8 cellular contexts compared by ENCODE assay signal in genomic region chr5:140664353-140665119, GRCh38. TPM values are rescaled to one million over a fixed set of nuclear protein-coding genes. Genes with fewer than 3 reads are reported as not detected.
DNase-seq lines count a peak whose midpoint lies in the region; ATAC-seq and TF ChIP-seq lines count a peak whose summit lies in the region.

Gene WDR55, plus strand, starts transcription at chr5:140664904. Its CDS starts 9 bp downstream, at chr5:140664913.

- peak within 1 kb of the TSS; percentile 98 for H3K4me3 Mint-ChIP-seq in activated naive CD8-positive, alpha-beta T cell treated with anti-CD3 and anti-CD28 coated beads for 36 hours
- peak within 1 kb of the TSS; percentile 98 for H3K4me3 Mint-ChIP-seq in glutamatergic neuron (ENCODE audit: unreplicated experiment)

- peak within 1 kb of the TSS; percentile 94 for H3K27ac Mint-ChIP-seq in activated naive CD8-positive, alpha-beta T cell treated with anti-CD3 and anti-CD28 coated beads for 36 hours
- H3K27ac Mint-ChIP-seq in glutamatergic neuron (ENCODE audit: unreplicated experiment), result peak within 1 kb of the TSS; percentile 100

- H3K9me3 ChIP-seq in osteoblast (ENCODE audit: low read depth, low read length) (no peaks in the 10 kb centered on the region), thoracic aorta (no peaks in the 10 kb centered on the region)

- H3K9me3 Mint-ChIP-seq in activated naive CD8-positive, alpha-beta T cell treated with anti-CD3 and anti-CD28 coated beads for 36 hours, result no peaks in the 10 kb centered on the region
- peaks cover 19% of the 10 kb centered on the region for H3K9me3 Mint-ChIP-seq in glutamatergic neuron (ENCODE audit: unreplicated experiment)

- H3K27me3 ChIP-seq in osteoblast (ENCODE audit: insufficient read depth, low read length) (no peaks in the 10 kb centered on the region), thoracic aorta (replicated peaks; ENCODE audit: insufficient read depth) (no peaks in the 10 kb centered on the region)

- H2AFZ ChIP-seq in osteoblast (ENCODE audit: low read length), result peak within 1 kb of the TSS; percentile 84

- H3K4me3 ChIP-seq in GM08714 (ENCODE audit: low read length) (peak within 1 kb of the TSS; percentile 93), osteoblast (ENCODE audit: insufficient read depth, low read length) (peak within 1 kb of the TSS; percentile 84), thoracic aorta (peak within 1 kb of the TSS; percentile 74)

- peaks cover 21% of the 10 kb centered on the region for H3K4me1 Mint-ChIP-seq in activated naive CD8-positive, alpha-beta T cell treated with anti-CD3 and anti-CD28 coated beads for 36 hours
- peaks cover 13% of the 10 kb centered on the region for H3K4me1 Mint-ChIP-seq in glutamatergic neuron (ENCODE audit: low read depth, unreplicated experiment)

- H3K27me3 Mint-ChIP-seq in activated naive CD8-positive, alpha-beta T cell treated with anti-CD3 and anti-CD28 coated beads for 36 hours, result no peaks in the 10 kb centered on the region
- H3K27me3 Mint-ChIP-seq in glutamatergic neuron (ENCODE audit: unreplicated experiment), result peaks cover 13% of the 10 kb centered on the region

- ATAC-seq in HG02588 (IDR thresholded peaks at IDR 0.05; ENCODE audit: unreplicated experiment), result peak; percentile 98
- peak; percentile 85 for ATAC-seq in thoracic aorta (ENCODE audit: insufficient number of reproducible peaks, low FRiP score, low read depth)

- H3K36me3 ChIP-seq in osteoblast (ENCODE audit: insufficient read depth, low read length) (peaks cover 56% of the 10 kb centered on the region), thoracic aorta (peaks cover 44% of the 10 kb centered on the region)

- H3K27ac ChIP-seq in osteoblast (ENCODE audit: low read depth, low read length) (peak within 1 kb of the TSS; percentile 84), thoracic aorta (peak within 1 kb of the TSS; percentile 84 to 89)

- no peak for TF ChIP-seq CTCF in glutamatergic neuron (IDR thresholded peaks at IDR 0.05; ENCODE audit: partially characterized antibody, unreplicated experiment)
- TF ChIP-seq CTCF in osteoblast (IDR thresholded peaks at IDR 0.05; ENCODE audit: extremely low read depth, low read depth, low read length), result no peak
- TF ChIP-seq CTCF in thoracic aorta (IDR thresholded peaks at IDR 0.05), result no peak

- H3K4me2 ChIP-seq in osteoblast (ENCODE audit: insufficient read depth, low read length), result peak within 1 kb of the TSS; percentile 90

- peak; percentile 80 for DNase-seq in NCI-H1092 (lab: John Stamatoyannopoulos, UW)
- peak; percentile 96 for DNase-seq in SKM-1 treated with dmso at 0.1 percent for 144 hours (lab: John Stamatoyannopoulos, UW; ENCODE audit: unreplicated experiment)
- peak; percentile 98 for DNase-seq in activated naive CD8-positive, alpha-beta T cell treated with anti-CD3 and anti-CD28 coated beads for 36 hours
- DNase-seq in glutamatergic neuron, result peak; percentile 97
- DNase-seq in osteoblast (ENCODE audit: insufficient read length, low spot score, missing footprints), result peak; percentile 99
- peak; percentile 84 for DNase-seq in thoracic aorta (ENCODE audit: low spot score)

- H4K20me1 ChIP-seq in osteoblast (ENCODE audit: insufficient read depth, low read length), result peaks cover 13% of the 10 kb centered on the region

- H3K36me3 Mint-ChIP-seq in activated naive CD8-positive, alpha-beta T cell treated with anti-CD3 and anti-CD28 coated beads for 36 hours, result peaks cover 55% of the 10 kb centered on the region
- peaks cover 6% of the 10 kb centered on the region for H3K36me3 Mint-ChIP-seq in glutamatergic neuron (ENCODE audit: unreplicated experiment)

- H3K4me1 ChIP-seq in osteoblast (ENCODE audit: insufficient read depth, low read length) (peaks cover 6% of the 10 kb centered on the region), thoracic aorta (ENCODE audit: control insufficient read depth in 1 of 2, low read depth in 2 of 2) (peaks cover 7 to 22% of the 10 kb centered on the region in 2 donors)

- peaks cover 43% of the 10 kb centered on the region for H3K79me2 ChIP-seq in osteoblast (ENCODE audit: insufficient read depth, low read length)

RNA-seq across cellular contexts. Expression of gene WDR55, which starts in this region (rescaled TPM):
- total RNA-seq in activated naive CD8-positive, alpha-beta T cell treated with anti-CD3 and anti-CD28 coated beads for 36 hours, result 10 to 100 TPM; 37.5 to 38.9 TPM
- total RNA-seq in glutamatergic neuron (ENCODE audit: unreplicated experiment), result 31.5 TPM
- total RNA-seq in osteoblast, result 30.8 and 32.1 TPM in 2 replicates
- 10 to 100 TPM; 24.6 to 26.1 TPM for total RNA-seq in thoracic aorta

Comparison
In these comparisons a context has a peak if more than half of its experiments do, and no peak if none do; other contexts are left out.
1. Peak in every context shown above with its lines: DNase-seq, ATAC-seq, H3K4me3 ChIP-seq and H3K27ac ChIP-seq.